In the genomic region with DNA sequence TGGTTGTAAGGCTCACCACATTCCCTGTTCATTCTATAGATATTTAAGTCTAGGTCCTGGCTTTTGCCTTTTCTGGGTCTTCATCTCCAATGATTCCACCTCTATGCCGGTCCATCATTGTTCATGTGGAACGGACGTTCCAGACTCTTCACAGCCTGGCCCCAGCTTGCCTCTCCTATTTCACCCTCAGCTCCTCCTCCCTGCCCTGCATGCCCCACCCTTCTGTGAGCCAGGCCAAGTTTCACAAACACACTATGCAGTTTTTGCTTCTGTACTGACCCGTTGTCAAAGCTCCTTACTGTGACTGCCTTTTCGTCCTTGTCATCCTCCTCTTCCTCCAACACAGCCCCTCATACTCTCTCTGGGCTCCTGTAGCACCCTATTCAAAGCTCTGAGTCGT, we compare ENCODE assay signal across 12 cellular contexts. TPM values are rescaled to one million over a fixed set of nuclear protein-coding genes. Genes with fewer than 3 reads are reported as not detected.
DNase-seq lines count a peak whose midpoint lies in the region; ATAC-seq and TF ChIP-seq lines count a peak whose summit lies in the region.
"Had no signal": no experiment of that assay in that cellular context is flagged by ENCODE, and none has a peak within 500 bp of the region (broad histone marks: within the 10 kb centered on the region; RNA-seq: fewer than 3 reads in every experiment).

No MANE protein-coding gene starts in this region.

- intact Hi-C loops in PC-9 (cut with micrococcal nuclease; ENCODE audit: unreplicated experiment) (no loop called here), psoas muscle (cut with DNase I) (no loop called here)

- H3K36me3 ChIP-seq in GM23248 (ENCODE audit: low read depth): no peaks in the 10 kb centered on the region
- no peaks in the 10 kb centered on the region for H3K36me3 ChIP-seq in PC-9 (ENCODE audit: low read depth)
- H3K36me3 ChIP-seq in osteoblast (ENCODE audit: insufficient read depth, low read length): no peaks in the 10 kb centered on the region
- H3K36me3 ChIP-seq in psoas muscle (ENCODE audit: insufficient read depth in 1 of 2, low read depth in 1 of 2): no peaks in the 10 kb centered on the region

- DNase-seq in GM23248 (peak; percentile 53), PC-9 (peak in 1 of 2 experiments; percentile 14), fibroblast of the conjunctiva (ENCODE audit: low read depth) (peak; percentile 16), osteoblast (ENCODE audit: insufficient read length, low spot score, missing footprints) (no peak), erythroblast (lab: John Stamatoyannopoulos, UW) (no peak), psoas muscle (no peak)
- DNase-seq: activated CD8-positive, alpha-beta T cell treated with anti-CD3 and anti-CD28 coated beads, Interleukin-2, amount 10 ng/mL, durations not matched to agents 7 days and 5 days; NCI-H1048; NCI-H526 treated with DMSO at 0.1 percent for 48 hours; SW 1271 had no signal

- H3K9me3 ChIP-seq in GM23248 (ENCODE audit: low read depth) (no peaks in the 10 kb centered on the region), PC-9 (ENCODE audit: insufficient read depth, low read depth) (peaks cover 10% of the 10 kb centered on the region), osteoblast (ENCODE audit: low read depth, low read length) (no peaks in the 10 kb centered on the region), psoas muscle (no peaks in the 10 kb centered on the region)

- 0 out of 2 replicates have a peak, but pooled peaks cover 15% of the 10 kb centered on the region for H3K27me3 ChIP-seq in GM23248 (replicated peaks; ENCODE audit: insufficient read depth)
- no peaks in the 10 kb centered on the region; the same call in 1 of the 2 replicates for H3K27me3 ChIP-seq in PC-9 (ENCODE audit: insufficient read depth, low read depth)
- peaks cover 26% of the 10 kb centered on the region for H3K27me3 ChIP-seq in osteoblast (ENCODE audit: insufficient read depth, low read length)
- H3K27me3 ChIP-seq in psoas muscle (ENCODE audit: insufficient read depth in 3 of 3, low read length in 2 of 3): no peaks in the 10 kb centered on the region

- H3K79me2 ChIP-seq in GM23248 (ENCODE audit: insufficient read depth) (no peaks in the 10 kb centered on the region), PC-9 (ENCODE audit: low read depth) (no peaks in the 10 kb centered on the region), osteoblast (ENCODE audit: insufficient read depth, low read length) (no peaks in the 10 kb centered on the region)

- H4K20me1 ChIP-seq in GM23248 (ENCODE audit: insufficient read depth) (no peaks in the 10 kb centered on the region), PC-9 (ENCODE audit: insufficient read depth) (no peaks in the 10 kb centered on the region), osteoblast (ENCODE audit: insufficient read depth, low read length) (no peaks in the 10 kb centered on the region)

- H3K9me2 ChIP-seq in GM23248 (ENCODE audit: insufficient read depth): no peaks in the 10 kb centered on the region
- no peaks in the 10 kb centered on the region for H3K9me2 ChIP-seq in PC-9 (ENCODE audit: insufficient read depth)

- in situ Hi-C loops in GM23248 (cut with MboI): no loop called here

- H3F3A ChIP-seq in GM23248 (ENCODE audit: insufficient read depth): no peaks in the 10 kb centered on the region
- no peaks in the 10 kb centered on the region for H3F3A ChIP-seq in PC-9 (ENCODE audit: insufficient read depth, low read depth)

- ATAC-seq in HG02798 (IDR thresholded peaks at IDR 0.05; ENCODE audit: poor library complexity, unreplicated experiment): no peak
- ATAC-seq in HG03439 (IDR thresholded peaks at IDR 0.05; ENCODE audit: unreplicated experiment): no peak
- ATAC-seq in psoas muscle: no peak
- ATAC-seq: activated CD8-positive, alpha-beta T cell treated with anti-CD3 and anti-CD28 coated beads, Interleukin-2, amount 10 ng/mL, durations not matched to agents 7 days and 5 days had no signal

- no peak overlapping the region for H3K4me3 ChIP-seq in GM23248
- H3K4me3 ChIP-seq in PC-9: no peak overlapping the region
- no peak overlapping the region for H3K4me3 ChIP-seq in osteoblast (ENCODE audit: insufficient read depth, low read length)
- no peak overlapping the region for H3K4me3 ChIP-seq in psoas muscle

- 5 to 7% methylated on average over 6 of the region's 6 CpGs for WGBS in GM23248 (ENCODE audit: low coverage in 1 of 2, low lambda C conversion rate in 2 of 2, missing lambda C conversion rate in 2 of 2), 2 experiments
- 12 to 25% (median 19%) methylated on average over 6 of the region's 6 CpGs for WGBS in psoas muscle, 3 donors

- H3K4me2 ChIP-seq in GM23248 (ENCODE audit: unreplicated experiment) (no peak overlapping the region), PC-9 (peak overlapping the region; percentile 43; the same call in 1 of the 2 replicates), osteoblast (ENCODE audit: insufficient read depth, low read length) (peak overlapping the region; percentile 59)

- CTCF ChIA-PET in PC-9 (lab: Charles Lee): no interaction called here

- TF ChIP-seq POLR2A in erythroblast (IDR thresholded peaks at IDR 0.05; ENCODE audit: low read length): no peak

- H2AFZ ChIP-seq in GM23248: peak overlapping the region; percentile 39; the same call in 1 of the 2 replicates
- H2AFZ ChIP-seq in PC-9: 0 out of 2 replicates have a peak overlapping the region, but pooled peaks have one; percentile 45
- peak overlapping the region; percentile 80 for H2AFZ ChIP-seq in osteoblast (ENCODE audit: low read length)

- H3K4me1 ChIP-seq in GM23248 (ENCODE audit: insufficient read depth): peaks cover 3% of the 10 kb centered on the region; the same call in 1 of the 2 replicates
- 0 out of 2 replicates have a peak, but pooled peaks cover 4% of the 10 kb centered on the region for H3K4me1 ChIP-seq in PC-9 (replicated peaks; ENCODE audit: insufficient read depth)
- H3K4me1 ChIP-seq in osteoblast (ENCODE audit: insufficient read depth, low read length): peaks cover 4% of the 10 kb centered on the region
- H3K4me1 ChIP-seq in psoas muscle: no peaks in the 10 kb centered on the region

- TF ChIP-seq CTCF in PC-9 (conservative IDR thresholded peaks at IDR 0.05) (no peak), osteoblast (IDR thresholded peaks at IDR 0.05; ENCODE audit: extremely low read depth, low read depth, low read length) (no peak), psoas muscle (IDR thresholded peaks at IDR 0.05) (no peak)

- POLR2A ChIA-PET in PC-9 (lab: Charles Lee; ENCODE audit: unreplicated experiment): no interaction called here

- H3K27ac ChIP-seq in GM23248 (no peak overlapping the region), PC-9 (no peak overlapping the region), osteoblast (ENCODE audit: low read depth, low read length) (no peak overlapping the region), psoas muscle (no peak overlapping the region)

- BruUV-seq in PC-9 (replicated peaks; lab: Mats Ljungman, UMichigan): no TSS peak

- H3K9ac ChIP-seq in GM23248: no peak overlapping the region

RNA-seq across cellular contexts. Expression of a gene that starts 31.3 kb away (rescaled TPM):
- 0.22 TPM in 1 of 2 replicates, not detected in the other for total RNA-seq in GM23248 (2014; rRNA removed; shearing (Covaris generic))
- polyA plus RNA-seq in GM23248 (2016; fragmentation: Nextera tagmentation; extraction: Ambion mirVana): not detected in 2 replicates
- total RNA-seq in PC-9 (2021): not detected in 2 replicates
- not detected in 2 replicates for total RNA-seq in osteoblast
- total RNA-seq in psoas muscle: not detected
- under 1 TPM in 1 of 3 donors, not detected in 2; 0.04 TPM for polyA plus RNA-seq in psoas muscle
- total RNA-seq: activated CD8-positive, alpha-beta T cell treated with anti-CD3 and anti-CD28 coated beads, Interleukin-2, amount 10 ng/mL, durations not matched to agents 7 days and 5 days had no signal

RNA-seq across cellular contexts. Expression of a gene that starts 57.7 kb away (rescaled TPM):
- 228 and 243 TPM in 2 replicates for total RNA-seq in GM23248 (2014; rRNA removed; shearing (Covaris generic))
- polyA plus RNA-seq in GM23248 (2016; fragmentation: Nextera tagmentation; extraction: Ambion mirVana) (84.9 and 86.0 TPM in 2 replicates), psoas muscle (10 to 100 TPM in 1 of 3 donors, 1 to 10 TPM in 2; 5.3 to 13.7 (median 9.9) TPM)
- total RNA-seq in PC-9 (2021) (not detected in 2 replicates), osteoblast (46.7 and 96.1 TPM in 2 replicates), psoas muscle (1 to 10 TPM; 4.6 to 9.6 (median 6.4) TPM)
- total RNA-seq: activated CD8-positive, alpha-beta T cell treated with anti-CD3 and anti-CD28 coated beads, Interleukin-2, amount 10 ng/mL, durations not matched to agents 7 days and 5 days had no signal

Comparison
In these comparisons a context has a peak if more than half of its experiments do, and no peak if none do; other contexts are left out.
1. DNase-seq: peak in GM23248 (single experiment) and fibroblast of the conjunctiva (single experiment); none in osteoblast (single experiment), erythroblast (0 of 2) and psoas muscle (0 of 2).
2. Peak in every context shown above with its lines, with median percentiles within 50 percentile points of each other: H2AFZ ChIP-seq.